In genomic region chr17:3738562-3739295, GRCh38 we compare ENCODE assay signal across 8 cellular contexts. TPM values are rescaled to one million over a fixed set of nuclear protein-coding genes. Genes with fewer than 3 reads are reported as not detected.
A peak's percentile ranks its signal among the peaks of the same experiment; 100 is the strongest.
DNase-seq lines count a peak whose midpoint lies in the region; ATAC-seq and TF ChIP-seq lines count a peak whose summit lies in the region.

No MANE protein-coding gene starts in this region.

- H2BK120ac ChIP-seq in IMR-90 (ENCODE audit: low read depth, low read length), result no peak overlapping the region

- BruUV-seq in IMR-90 (replicated peaks; lab: Mats Ljungman, UMichigan), result no TSS peak

- TF ChIP-seq CTCF in IMR-90 (conservative IDR thresholded peaks at IDR 0.05; ENCODE audit: low read depth, low read length) (no peak), glutamatergic neuron (IDR thresholded peaks at IDR 0.05; ENCODE audit: partially characterized antibody, unreplicated experiment) (no peak)

- H3K36me3 Mint-ChIP-seq in glutamatergic neuron (ENCODE audit: unreplicated experiment), result no peaks in the 10 kb centered on the region

- no peak for TF ChIP-seq POLR2A in IMR-90 (IDR thresholded peaks at IDR 0.05; ENCODE audit: low read depth, low read length)

- H3K27ac Mint-ChIP-seq in glutamatergic neuron (ENCODE audit: unreplicated experiment), result no peak overlapping the region

- no peaks in the 10 kb centered on the region for H4K20me1 ChIP-seq in IMR-90 (ENCODE audit: insufficient read depth, low read length)

- H3K4me1 Mint-ChIP-seq in glutamatergic neuron (ENCODE audit: low read depth, unreplicated experiment), result peaks cover 3% of the 10 kb centered on the region

- 0 out of 2 replicates have a peak overlapping the region, but pooled peaks have one; percentile 3 for H3K4ac ChIP-seq in IMR-90 (ENCODE audit: low read depth, low read length)

- intact Hi-C loops in IMR-90 (cut with micrococcal nuclease), result loop anchor here (1.0 to 10.0 kb wide), 5 partner anchors 64 to 694 kb away; no protein-coding TSS in a partner anchor

- CTCF ChIA-PET in IMR-90 (lab: Yijun Ruan, JAX), result interaction anchor here (0.6 to 2.3 kb wide), 13 partner anchors 11 to 270 kb away, joined by 3 to 18 read pairs (median 5); partner anchors contain the start of gene NCBP3

- peaks cover 4% of the 10 kb centered on the region for H3K9me3 Mint-ChIP-seq in glutamatergic neuron (ENCODE audit: unreplicated experiment)

- H3K14ac ChIP-seq in IMR-90 (replicated peaks; ENCODE audit: low read depth, low read length), result no peak overlapping the region; the same call in 1 of the 2 replicates

- no peak overlapping the region for H4K8ac ChIP-seq in IMR-90 (ENCODE audit: low read depth in 2 of 2, low read length in 2 of 2)

- ATAC-seq in IMR-90 (ENCODE audit: low read depth), result peak; percentile 16
- ATAC-seq in HG02970 (IDR thresholded peaks at IDR 0.05; ENCODE audit: low FRiP score, unreplicated experiment), result no peak

- no peak overlapping the region; the same call in 1 of the 2 replicates for H3K18ac ChIP-seq in IMR-90 (ENCODE audit: low read depth, low read length)

- H3K9ac ChIP-seq in IMR-90 (ENCODE audit: low read depth, low read length), result no peak overlapping the region

- POLR2A ChIA-PET in IMR-90 (lab: Charles Lee; ENCODE audit: unreplicated experiment), result interaction anchor here (0.7 kb wide), 2 partner anchors 87 to 245 kb away, joined by 13 to 15 read pairs; no protein-coding TSS in a partner anchor

- no peak overlapping the region for H3K4me3 Mint-ChIP-seq in glutamatergic neuron (ENCODE audit: unreplicated experiment)

- in situ Hi-C loops in IMR-90 (cut with MboI; ENCODE audit: low sequenced_read_pairs), result loop anchor here (5.0 to 25.0 kb wide), 2 partner anchors 89 to 274 kb away; no protein-coding TSS in a partner anchor

- H3K56ac ChIP-seq in IMR-90 (ENCODE audit: extremely low read depth, insufficient read depth, low read length), result no peak overlapping the region

- WGBS in IMR-90 (ENCODE audit: extremely low coverage in 2 of 2, insufficient read length in 1 of 2), 2 experiments, result 83% methylated on average over 1 of the region's 16 CpGs; no CpG with 5 or more reads in 1 of the 2 experiments

- no peaks in the 10 kb centered on the region for H3K9me3 ChIP-seq in IMR-90 (ENCODE audit: control insufficient read depth, insufficient read depth, low read length)

- DNase-seq in IMR-90 (peak; percentile 10), cerebellar nuclear complex (lab: John Stamatoyannopoulos, UW) (peak; percentile 35 to 51), myocyte (ENCODE audit: low read depth) (peak; percentile 49), glutamatergic neuron (no peak), AG20443 (ENCODE audit: low spot score) (no peak)
- peak; percentile 75 to 79 for DNase-seq in activated CD4-positive, alpha-beta T cell treated with anti-CD3 and anti-CD28 coated beads for 4 hours
- DNase-seq in stimulated activated naive CD4-positive, alpha-beta T cell (lab: John Stamatoyannopoulos, UW), result peak; percentile 25 to 64 (median 46)

- no peak overlapping the region for H4K5ac ChIP-seq in IMR-90 (ENCODE audit: low read depth, low read length)

- peaks cover 9% of the 10 kb centered on the region; the same call in 1 of the 2 replicates for H3K27me3 ChIP-seq in IMR-90 (ENCODE audit: control insufficient read depth, insufficient read depth, low read length)

- H2BK15ac ChIP-seq in IMR-90 (ENCODE audit: low read depth, low read length), result no peak overlapping the region; the same call in 2 of the 3 replicates

- no peaks in the 10 kb centered on the region for H3K79me1 ChIP-seq in IMR-90 (ENCODE audit: low read depth in 1 of 2, low read length in 2 of 2)

- peak overlapping the region; percentile 16; the same call in 1 of the 2 replicates for H3K4me2 ChIP-seq in IMR-90 (ENCODE audit: low read depth, low read length)

- H2AK9ac ChIP-seq in IMR-90 (replicated peaks; ENCODE audit: low read depth, low read length, poor library complexity), result no peak overlapping the region

- H3K36me3 ChIP-seq in IMR-90 (ENCODE audit: control insufficient read depth, insufficient read depth, low read length), result no peaks in the 10 kb centered on the region

- no peaks in the 10 kb centered on the region for H3K9me1 ChIP-seq in IMR-90 (ENCODE audit: insufficient read depth, low read length)

- peaks cover 7% of the 10 kb centered on the region; the same call in 1 of the 2 replicates for H3K4me1 ChIP-seq in IMR-90 (ENCODE audit: control insufficient read depth, insufficient read depth, low read length)

- no peak overlapping the region for H2BK20ac ChIP-seq in IMR-90 (ENCODE audit: low read depth, low read length)

- no peak overlapping the region for H2BK5ac ChIP-seq in IMR-90 (ENCODE audit: low read depth, low read length, poor library complexity, severe bottlenecking)

- dilution Hi-C loops in IMR-90 (cut with HindIII; ENCODE audit: low sequenced_read_pairs, unreplicated experiment), result no loop called here

- H2AFZ ChIP-seq in IMR-90 (replicated peaks; ENCODE audit: low read length, poor library complexity), result peak overlapping the region; percentile 38

- H3K4me3 ChIP-seq in IMR-90 (ENCODE audit: insufficient read depth, low read depth, low read length), result no peak overlapping the region

- H3K27me3 Mint-ChIP-seq in glutamatergic neuron (ENCODE audit: unreplicated experiment), result no peaks in the 10 kb centered on the region

- H3K27ac ChIP-seq in IMR-90 (ENCODE audit: insufficient read depth, low read length), result no peak overlapping the region

- no peak for TF ChIP-seq RAD21 in IMR-90 (IDR thresholded peaks at IDR 0.05; ENCODE audit: low read length)

- no peak overlapping the region; the same call in 1 of the 2 replicates for H2AK5ac ChIP-seq in IMR-90 (ENCODE audit: low read depth, low read length)

- no peak overlapping the region for H4K91ac ChIP-seq in IMR-90 (ENCODE audit: insufficient read depth, low read depth, low read length)

- H3K23ac ChIP-seq in IMR-90 (ENCODE audit: low read depth, low read length), result peak overlapping the region; percentile 54; the same call in 1 of the 2 replicates

TF ChIP-seq in IMR-90, 13 proteins besides CTCF, POLR2A, EP300 and RAD21:
- TF ChIP-seq BHLHE40 (IDR thresholded peaks at IDR 0.05; ENCODE audit: low read depth, low read length) (peak; percentile 74), MAFK (IDR thresholded peaks at IDR 0.05; ENCODE audit: low read depth, low read length) (no peak), MXI1 (IDR thresholded peaks at IDR 0.05; ENCODE audit: borderline replicate concordance, low read depth, low read length) (peak; percentile 77)

RNA-seq across cellular contexts. Expression of gene HASPIN, which starts 15.0 kb away (rescaled TPM):
- total RNA-seq in IMR-90 (2012; rRNA removed) (3.9 and 4.3 TPM in 2 replicates), myocyte (0.78 and 1.6 TPM in 2 replicates), glutamatergic neuron (ENCODE audit: unreplicated experiment) (2.3 TPM)
- polyA plus RNA-seq in IMR-90 (2012; rRNA removed), result 1.9 and 2.2 TPM in 2 replicates
- 0.88 and 1.1 TPM in 2 replicates for polyA plus RNA-seq in IMR-90 (2012; cell fraction: cytosol; rRNA removed)
- polyA plus RNA-seq in IMR-90 (2012; cell fraction: nucleus; rRNA removed; ENCODE audit: low replicate concordance), result 0.55 and 0.58 TPM in 2 replicates
- 0.32 TPM for polyA plus RNA-seq in myocyte (2012)

RNA-seq across cellular contexts. Expression of gene P2RX5, which starts 42.8 kb away (rescaled TPM):
- 1.7 and 1.8 TPM in 2 replicates for total RNA-seq in IMR-90 (2012; rRNA removed)
- polyA plus RNA-seq in IMR-90 (2012; rRNA removed), result 3.5 and 3.7 TPM in 2 replicates
- 2.1 and 4.3 TPM in 2 replicates for polyA plus RNA-seq in IMR-90 (2012; cell fraction: cytosol; rRNA removed)
- 4.0 and 4.2 TPM in 2 replicates for polyA plus RNA-seq in IMR-90 (2012; cell fraction: nucleus; rRNA removed; ENCODE audit: low replicate concordance)
- 42.7 and 63.4 TPM in 2 replicates for total RNA-seq in myocyte
- 31.1 TPM for polyA plus RNA-seq in myocyte (2012)
- total RNA-seq in glutamatergic neuron (ENCODE audit: unreplicated experiment), result 6.6 TPM

Comparison
In these comparisons a context has a peak if more than half of its experiments do, and no peak if none do; other contexts are left out.
1. DNase-seq: peak in IMR-90 (single experiment), activated CD4-positive, alpha-beta T cell treated with anti-CD3 and anti-CD28 coated beads for 4 hours (2 of 2), cerebellar nuclear complex (2 of 2), myocyte (single experiment) and stimulated activated naive CD4-positive, alpha-beta T cell (6 of 6); none in glutamatergic neuron (single experiment) and AG20443 (single experiment).